In the genomic region with DNA sequence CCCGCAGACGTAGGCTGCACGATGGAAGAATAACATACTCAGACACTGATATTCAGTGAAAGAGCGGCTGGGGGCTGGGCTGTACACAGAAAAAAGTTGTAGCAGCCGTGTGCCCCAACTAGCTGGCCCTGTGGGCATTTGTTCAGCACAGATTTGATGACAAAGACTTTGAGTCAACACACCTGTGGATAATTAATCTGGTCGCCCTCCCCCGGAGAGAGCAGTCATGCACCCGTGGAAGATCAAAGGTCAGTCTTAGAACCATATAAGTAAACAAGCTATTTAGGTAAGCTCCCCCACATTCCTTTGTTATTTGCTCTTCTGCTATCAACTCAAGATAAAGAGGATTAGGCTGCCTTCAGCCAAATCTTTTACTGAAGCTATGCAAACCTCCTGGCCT, we compare ENCODE assay signal across 1 cellular context.
TF ChIP-seq lines count a peak whose summit lies in the region.

No MANE protein-coding gene starts in this region.

TF ChIP-seq in HepG2, 621 proteins besides CTCF, POLR2A, EP300 and RAD21 (continued from another document and continues in another):
- TF ChIP-seq, protein P1, sequence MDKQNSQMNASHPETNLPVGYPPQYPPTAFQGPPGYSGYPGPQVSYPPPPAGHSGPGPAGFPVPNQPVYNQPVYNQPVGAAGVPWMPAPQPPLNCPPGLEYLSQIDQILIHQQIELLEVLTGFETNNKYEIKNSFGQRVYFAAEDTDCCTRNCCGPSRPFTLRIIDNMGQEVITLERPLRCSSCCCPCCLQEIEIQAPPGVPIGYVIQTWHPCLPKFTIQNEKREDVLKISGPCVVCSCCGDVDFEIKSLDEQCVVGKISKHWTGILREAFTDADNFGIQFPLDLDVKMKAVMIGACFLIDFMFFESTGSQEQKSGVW (CRISPR knock-in tag; IDR thresholded peaks at IDR 0.05; ENCODE audit: borderline replicate concordance) = no peak
- TF ChIP-seq NCOR1 (IDR thresholded peaks at IDR 0.05; ENCODE audit: borderline replicate concordance, low read length) (peak; percentile 42; the same call in 1 of the 2 replicates), TBX2 (CRISPR knock-in tag; IDR thresholded peaks at IDR 0.05; ENCODE audit: borderline replicate concordance) (no peak), SSRP1 (CRISPR knock-in tag; IDR thresholded peaks at IDR 0.05) (no peak), ZKSCAN1 (IDR thresholded peaks at IDR 0.05; ENCODE audit: low read length) (no peak), RFXAP (CRISPR knock-in tag; IDR thresholded peaks at IDR 0.05; ENCODE audit: borderline replicate concordance) (no peak), TCF7 (IDR thresholded peaks at IDR 0.05; ENCODE audit: low read depth) (peak; percentile 64), NCOA2 (CRISPR knock-in tag; IDR thresholded peaks at IDR 0.05) (peak; percentile 65), TCF7L2 (IDR thresholded peaks at IDR 0.05; ENCODE audit: low read depth, low read length) (no peak), ZNF367 (CRISPR knock-in tag; IDR thresholded peaks at IDR 0.05; ENCODE audit: borderline replicate concordance) (no peak), KDM5A (IDR thresholded peaks at IDR 0.05; ENCODE audit: borderline replicate concordance, low read length) (no peak), NFIB (CRISPR knock-in tag; IDR thresholded peaks at IDR 0.05; ENCODE audit: borderline replicate concordance) (no peak), ZNF674 (CRISPR knock-in tag; IDR thresholded peaks at IDR 0.05; ENCODE audit: low read depth) (no peak), ZSCAN22 (CRISPR knock-in tag; IDR thresholded peaks at IDR 0.05) (no peak), CENPT (CRISPR knock-in tag; IDR thresholded peaks at IDR 0.05; ENCODE audit: low read depth) (no peak), LCORL (IDR thresholded peaks at IDR 0.05) (no peak), LCORL (CRISPR knock-in tag; IDR thresholded peaks at IDR 0.05) (no peak), ARNTL (CRISPR knock-in tag; IDR thresholded peaks at IDR 0.05) (no peak), XRCC5 (optimal IDR thresholded peaks at IDR 0.05; ENCODE audit: low read length) (no peak), HHEX (CRISPR knock-in tag; IDR thresholded peaks at IDR 0.05) (peak; percentile 74), TOPORS (CRISPR knock-in tag; IDR thresholded peaks at IDR 0.05) (no peak), ZSCAN9 (CRISPR knock-in tag; IDR thresholded peaks at IDR 0.05; ENCODE audit: borderline replicate concordance) (no peak), NR2F6 (IDR thresholded peaks at IDR 0.05) (peak; percentile 88), NR2F6 (CRISPR knock-in tag; IDR thresholded peaks at IDR 0.05) (peak; percentile 78), MYNN (CRISPR knock-in tag; IDR thresholded peaks at IDR 0.05; ENCODE audit: low read depth) (no peak), ZNF530 (CRISPR knock-in tag; IDR thresholded peaks at IDR 0.05; ENCODE audit: low read depth) (no peak), CBX2 (IDR thresholded peaks at IDR 0.05; ENCODE audit: low read depth, low read length) (no peak), CBX2 (CRISPR knock-in tag; IDR thresholded peaks at IDR 0.05; ENCODE audit: low read depth) (no peak), FOXK2 (IDR thresholded peaks at IDR 0.05) (no peak), MED13 (CRISPR knock-in tag; IDR thresholded peaks at IDR 0.05) (no peak), NR2F1 (CRISPR knock-in tag; IDR thresholded peaks at IDR 0.05) (peak; percentile 68 to 79; a peak in 3 of 4 replicates), SP2 (CRISPR knock-in tag; IDR thresholded peaks at IDR 0.05) (no peak), NCOA1 (CRISPR knock-in tag; IDR thresholded peaks at IDR 0.05) (no peak), KAT7 (CRISPR knock-in tag; IDR thresholded peaks at IDR 0.05; ENCODE audit: borderline replicate concordance) (no peak), MAFK (conservative IDR thresholded peaks at IDR 0.05 in 1 of 2, IDR thresholded peaks at IDR 0.05 in 1 of 2; ENCODE audit: low read length in 2 of 2) (no peak), ZNF878 (CRISPR knock-in tag; IDR thresholded peaks at IDR 0.05) (no peak), MTA1 (CRISPR knock-in tag; IDR thresholded peaks at IDR 0.05; ENCODE audit: borderline replicate concordance) (no peak)
- TF ChIP-seq, protein P2, sequence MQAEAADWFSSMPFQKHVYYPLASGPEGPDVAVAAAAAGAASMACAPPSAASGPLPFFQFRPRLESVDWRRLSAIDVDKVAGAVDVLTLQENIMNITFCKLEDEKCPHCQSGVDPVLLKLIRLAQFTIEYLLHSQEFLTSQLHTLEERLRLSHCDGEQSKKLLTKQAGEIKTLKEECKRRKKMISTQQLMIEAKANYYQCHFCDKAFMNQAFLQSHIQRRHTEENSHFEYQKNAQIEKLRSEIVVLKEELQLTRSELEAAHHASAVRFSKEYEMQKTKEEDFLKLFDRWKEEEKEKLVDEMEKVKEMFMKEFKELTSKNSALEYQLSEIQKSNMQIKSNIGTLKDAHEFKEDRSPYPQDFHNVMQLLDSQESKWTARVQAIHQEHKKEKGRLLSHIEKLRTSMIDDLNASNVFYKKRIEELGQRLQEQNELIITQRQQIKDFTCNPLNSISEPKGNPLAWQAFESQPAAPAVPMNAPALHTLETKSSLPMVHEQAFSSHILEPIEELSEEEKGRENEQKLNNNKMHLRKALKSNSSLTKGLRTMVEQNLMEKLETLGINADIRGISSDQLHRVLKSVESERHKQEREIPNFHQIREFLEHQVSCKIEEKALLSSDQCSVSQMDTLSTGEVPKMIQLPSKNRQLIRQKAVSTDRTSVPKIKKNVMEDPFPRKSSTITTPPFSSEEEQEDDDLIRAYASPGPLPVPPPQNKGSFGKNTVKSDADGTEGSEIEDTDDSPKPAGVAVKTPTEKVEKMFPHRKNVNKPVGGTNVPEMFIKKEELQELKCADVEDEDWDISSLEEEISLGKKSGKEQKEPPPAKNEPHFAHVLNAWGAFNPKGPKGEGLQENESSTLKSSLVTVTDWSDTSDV (CRISPR knock-in tag; IDR thresholded peaks at IDR 0.05) = no peak
- TF ChIP-seq, protein P3, sequence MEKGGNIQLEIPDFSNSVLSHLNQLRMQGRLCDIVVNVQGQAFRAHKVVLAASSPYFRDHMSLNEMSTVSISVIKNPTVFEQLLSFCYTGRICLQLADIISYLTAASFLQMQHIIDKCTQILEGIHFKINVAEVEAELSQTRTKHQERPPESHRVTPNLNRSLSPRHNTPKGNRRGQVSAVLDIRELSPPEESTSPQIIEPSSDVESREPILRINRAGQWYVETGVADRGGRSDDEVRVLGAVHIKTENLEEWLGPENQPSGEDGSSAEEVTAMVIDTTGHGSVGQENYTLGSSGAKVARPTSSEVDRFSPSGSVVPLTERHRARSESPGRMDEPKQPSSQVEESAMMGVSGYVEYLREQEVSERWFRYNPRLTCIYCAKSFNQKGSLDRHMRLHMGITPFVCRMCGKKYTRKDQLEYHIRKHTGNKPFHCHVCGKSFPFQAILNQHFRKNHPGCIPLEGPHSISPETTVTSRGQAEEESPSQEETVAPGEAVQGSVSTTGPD (CRISPR knock-in tag; IDR thresholded peaks at IDR 0.05) = no peak
- TF ChIP-seq, protein P4, sequence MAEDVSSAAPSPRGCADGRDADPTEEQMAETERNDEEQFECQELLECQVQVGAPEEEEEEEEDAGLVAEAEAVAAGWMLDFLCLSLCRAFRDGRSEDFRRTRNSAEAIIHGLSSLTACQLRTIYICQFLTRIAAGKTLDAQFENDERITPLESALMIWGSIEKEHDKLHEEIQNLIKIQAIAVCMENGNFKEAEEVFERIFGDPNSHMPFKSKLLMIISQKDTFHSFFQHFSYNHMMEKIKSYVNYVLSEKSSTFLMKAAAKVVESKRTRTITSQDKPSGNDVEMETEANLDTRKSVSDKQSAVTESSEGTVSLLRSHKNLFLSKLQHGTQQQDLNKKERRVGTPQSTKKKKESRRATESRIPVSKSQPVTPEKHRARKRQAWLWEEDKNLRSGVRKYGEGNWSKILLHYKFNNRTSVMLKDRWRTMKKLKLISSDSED (CRISPR knock-in tag; IDR thresholded peaks at IDR 0.05) = no peak
- TF ChIP-seq, protein P5, sequence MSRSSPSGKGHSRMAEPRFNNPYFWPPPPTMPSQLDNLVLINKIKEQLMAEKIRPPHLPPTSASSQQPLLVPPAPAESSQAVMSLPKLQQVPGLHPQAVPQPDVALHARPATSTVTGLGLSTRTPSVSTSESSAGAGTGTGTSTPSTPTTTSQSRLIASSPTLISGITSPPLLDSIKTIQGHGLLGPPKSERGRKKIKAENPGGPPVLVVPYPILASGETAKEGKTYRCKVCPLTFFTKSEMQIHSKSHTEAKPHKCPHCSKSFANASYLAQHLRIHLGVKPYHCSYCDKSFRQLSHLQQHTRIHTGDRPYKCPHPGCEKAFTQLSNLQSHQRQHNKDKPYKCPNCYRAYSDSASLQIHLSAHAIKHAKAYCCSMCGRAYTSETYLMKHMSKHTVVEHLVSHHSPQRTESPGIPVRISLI (CRISPR knock-in tag; IDR thresholded peaks at IDR 0.05; ENCODE audit: borderline replicate concordance) = no peak
- TF ChIP-seq, protein P6, sequence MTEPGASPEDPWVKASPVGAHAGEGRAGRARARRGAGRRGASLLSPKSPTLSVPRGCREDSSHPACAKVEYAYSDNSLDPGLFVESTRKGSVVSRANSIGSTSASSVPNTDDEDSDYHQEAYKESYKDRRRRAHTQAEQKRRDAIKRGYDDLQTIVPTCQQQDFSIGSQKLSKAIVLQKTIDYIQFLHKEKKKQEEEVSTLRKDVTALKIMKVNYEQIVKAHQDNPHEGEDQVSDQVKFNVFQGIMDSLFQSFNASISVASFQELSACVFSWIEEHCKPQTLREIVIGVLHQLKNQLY (CRISPR knock-in tag; IDR thresholded peaks at IDR 0.05) = no peak
- TF ChIP-seq, protein P7, sequence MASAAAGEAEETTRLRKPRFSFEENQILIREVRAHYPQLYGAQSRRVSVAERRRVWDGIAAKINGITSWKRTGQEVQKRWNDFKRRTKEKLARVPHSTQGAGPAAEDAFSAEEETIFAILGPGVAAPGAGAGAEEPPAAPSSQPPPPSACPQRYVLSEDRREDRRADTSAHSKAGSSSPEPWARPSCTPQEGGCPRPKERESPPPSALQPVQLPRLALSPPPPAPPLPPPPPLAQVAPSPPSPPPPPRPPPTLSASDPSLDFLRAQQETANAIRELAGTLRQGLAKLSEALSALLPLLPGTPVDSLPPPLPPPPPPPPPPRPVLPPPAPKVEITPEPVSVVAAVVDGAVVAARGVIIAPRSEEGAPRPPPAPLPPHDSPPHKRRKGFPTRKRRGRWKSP (CRISPR knock-in tag; IDR thresholded peaks at IDR 0.05) = no peak
- TF ChIP-seq, protein P8, sequence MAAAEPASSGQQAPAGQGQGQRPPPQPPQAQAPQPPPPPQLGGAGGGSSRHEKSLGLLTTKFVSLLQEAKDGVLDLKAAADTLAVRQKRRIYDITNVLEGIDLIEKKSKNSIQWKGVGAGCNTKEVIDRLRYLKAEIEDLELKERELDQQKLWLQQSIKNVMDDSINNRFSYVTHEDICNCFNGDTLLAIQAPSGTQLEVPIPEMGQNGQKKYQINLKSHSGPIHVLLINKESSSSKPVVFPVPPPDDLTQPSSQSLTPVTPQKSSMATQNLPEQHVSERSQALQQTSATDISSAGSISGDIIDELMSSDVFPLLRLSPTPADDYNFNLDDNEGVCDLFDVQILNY (CRISPR knock-in tag; conservative IDR thresholded peaks at IDR 0.05) = no peak
- TF ChIP-seq, protein P9, sequence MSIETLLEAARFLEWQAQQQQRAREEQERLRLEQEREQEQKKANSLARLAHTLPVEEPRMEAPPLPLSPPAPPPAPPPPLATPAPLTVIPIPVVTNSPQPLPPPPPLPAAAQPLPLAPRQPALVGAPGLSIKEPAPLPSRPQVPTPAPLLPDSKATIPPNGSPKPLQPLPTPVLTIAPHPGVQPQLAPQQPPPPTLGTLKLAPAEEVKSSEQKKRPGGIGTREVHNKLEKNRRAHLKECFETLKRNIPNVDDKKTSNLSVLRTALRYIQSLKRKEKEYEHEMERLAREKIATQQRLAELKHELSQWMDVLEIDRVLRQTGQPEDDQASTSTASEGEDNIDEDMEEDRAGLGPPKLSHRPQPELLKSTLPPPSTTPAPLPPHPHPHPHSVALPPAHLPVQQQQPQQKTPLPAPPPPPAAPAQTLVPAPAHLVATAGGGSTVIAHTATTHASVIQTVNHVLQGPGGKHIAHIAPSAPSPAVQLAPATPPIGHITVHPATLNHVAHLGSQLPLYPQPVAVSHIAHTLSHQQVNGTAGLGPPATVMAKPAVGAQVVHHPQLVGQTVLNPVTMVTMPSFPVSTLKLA (IDR thresholded peaks at IDR 0.05) = no peak
- TF ChIP-seq, protein P10, sequence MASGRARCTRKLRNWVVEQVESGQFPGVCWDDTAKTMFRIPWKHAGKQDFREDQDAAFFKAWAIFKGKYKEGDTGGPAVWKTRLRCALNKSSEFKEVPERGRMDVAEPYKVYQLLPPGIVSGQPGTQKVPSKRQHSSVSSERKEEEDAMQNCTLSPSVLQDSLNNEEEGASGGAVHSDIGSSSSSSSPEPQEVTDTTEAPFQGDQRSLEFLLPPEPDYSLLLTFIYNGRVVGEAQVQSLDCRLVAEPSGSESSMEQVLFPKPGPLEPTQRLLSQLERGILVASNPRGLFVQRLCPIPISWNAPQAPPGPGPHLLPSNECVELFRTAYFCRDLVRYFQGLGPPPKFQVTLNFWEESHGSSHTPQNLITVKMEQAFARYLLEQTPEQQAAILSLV (CRISPR knock-in tag; IDR thresholded peaks at IDR 0.05; ENCODE audit: borderline replicate concordance) = no peak
- TF ChIP-seq, protein P11, sequence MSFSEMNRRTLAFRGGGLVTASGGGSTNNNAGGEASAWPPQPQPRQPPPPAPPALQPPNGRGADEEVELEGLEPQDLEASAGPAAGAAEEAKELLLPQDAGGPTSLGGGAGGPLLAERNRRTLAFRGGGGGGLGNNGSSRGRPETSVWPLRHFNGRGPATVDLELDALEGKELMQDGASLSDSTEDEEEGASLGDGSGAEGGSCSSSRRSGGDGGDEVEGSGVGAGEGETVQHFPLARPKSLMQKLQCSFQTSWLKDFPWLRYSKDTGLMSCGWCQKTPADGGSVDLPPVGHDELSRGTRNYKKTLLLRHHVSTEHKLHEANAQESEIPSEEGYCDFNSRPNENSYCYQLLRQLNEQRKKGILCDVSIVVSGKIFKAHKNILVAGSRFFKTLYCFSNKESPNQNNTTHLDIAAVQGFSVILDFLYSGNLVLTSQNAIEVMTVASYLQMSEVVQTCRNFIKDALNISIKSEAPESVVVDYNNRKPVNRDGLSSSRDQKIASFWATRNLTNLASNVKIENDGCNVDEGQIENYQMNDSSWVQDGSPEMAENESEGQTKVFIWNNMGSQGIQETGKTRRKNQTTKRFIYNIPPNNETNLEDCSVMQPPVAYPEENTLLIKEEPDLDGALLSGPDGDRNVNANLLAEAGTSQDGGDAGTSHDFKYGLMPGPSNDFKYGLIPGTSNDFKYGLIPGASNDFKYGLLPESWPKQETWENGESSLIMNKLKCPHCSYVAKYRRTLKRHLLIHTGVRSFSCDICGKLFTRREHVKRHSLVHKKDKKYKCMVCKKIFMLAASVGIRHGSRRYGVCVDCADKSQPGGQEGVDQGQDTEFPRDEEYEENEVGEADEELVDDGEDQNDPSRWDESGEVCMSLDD (CRISPR knock-in tag; IDR thresholded peaks at IDR 0.05; ENCODE audit: borderline replicate concordance) = no peak
- TF ChIP-seq, protein P12, sequence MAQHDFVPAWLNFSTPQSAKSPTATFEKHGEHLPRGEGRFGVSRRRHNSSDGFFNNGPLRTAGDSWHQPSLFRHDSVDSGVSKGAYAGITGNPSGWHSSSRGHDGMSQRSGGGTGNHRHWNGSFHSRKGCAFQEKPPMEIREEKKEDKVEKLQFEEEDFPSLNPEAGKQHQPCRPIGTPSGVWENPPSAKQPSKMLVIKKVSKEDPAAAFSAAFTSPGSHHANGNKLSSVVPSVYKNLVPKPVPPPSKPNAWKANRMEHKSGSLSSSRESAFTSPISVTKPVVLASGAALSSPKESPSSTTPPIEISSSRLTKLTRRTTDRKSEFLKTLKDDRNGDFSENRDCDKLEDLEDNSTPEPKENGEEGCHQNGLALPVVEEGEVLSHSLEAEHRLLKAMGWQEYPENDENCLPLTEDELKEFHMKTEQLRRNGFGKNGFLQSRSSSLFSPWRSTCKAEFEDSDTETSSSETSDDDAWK (CRISPR knock-in tag; IDR thresholded peaks at IDR 0.05) = no peak
- TF ChIP-seq, protein P13, sequence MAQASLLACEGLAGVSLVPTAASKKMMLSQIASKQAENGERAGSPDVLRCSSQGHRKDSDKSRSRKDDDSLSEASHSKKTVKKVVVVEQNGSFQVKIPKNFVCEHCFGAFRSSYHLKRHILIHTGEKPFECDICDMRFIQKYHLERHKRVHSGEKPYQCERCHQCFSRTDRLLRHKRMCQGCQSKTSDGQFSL (CRISPR knock-in tag; IDR thresholded peaks at IDR 0.05) = no peak
